Comparison of ENCODE assay signal across 29 cellular contexts in the genomic region with DNA sequence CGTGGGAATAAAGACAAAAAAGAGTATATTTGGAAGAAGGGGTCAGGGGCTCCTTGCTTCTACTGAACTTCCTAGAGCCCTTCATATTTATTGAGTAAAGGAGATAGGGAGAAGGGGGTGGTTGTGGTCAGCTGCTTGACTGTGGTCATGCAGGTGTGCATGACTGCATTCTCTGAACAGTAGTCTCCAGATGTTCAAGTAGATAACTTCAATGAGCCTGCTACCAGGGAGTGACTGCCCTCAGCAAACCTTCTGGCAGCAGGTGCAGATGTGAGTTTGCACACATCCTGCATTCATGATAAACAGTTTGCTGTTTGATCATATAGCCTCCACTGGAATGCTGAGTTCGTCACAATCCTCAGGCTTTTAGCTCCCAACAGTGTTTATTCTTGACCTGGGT. TPM values are rescaled to one million over a fixed set of nuclear protein-coding genes. Genes with fewer than 3 reads are reported as not detected.
"Had no signal": no experiment of that assay in that cellular context is flagged by ENCODE, and none has a peak within 500 bp of the region (broad histone marks: within the 10 kb centered on the region; RNA-seq: fewer than 3 reads in every experiment).

No MANE protein-coding gene starts in this region.

- H3K27ac ChIP-seq: stomach, suprapubic skin, testis, thoracic aorta, thyroid gland, tibial artery, tibial nerve, transverse colon, upper lobe of left lung, upper lobe of right lung, uterus, vagina had no signal

- DNase-seq: stimulated activated CD4-positive, alpha-beta T cell treated with anti-CD3 and anti-CD28 coated beads, Interleukin-2, amount 100 ng/mL, for 48 hours; stimulated activated CD4-positive, alpha-beta T cell treated with anti-CD3 and anti-CD28 coated beads, Interleukin-4, amount 100 ng/mL, for 1 hour; stimulated activated CD4-positive, alpha-beta T cell treated with anti-CD3 and anti-CD28 coated beads, Interleukin-4, amount 100 ng/mL, for 24 hours; stimulated activated CD4-positive, alpha-beta T cell treated with anti-CD3 and anti-CD28 coated beads, Interleukin-4, amount 100 ng/mL, for 4 hours; stimulated activated CD8-positive, alpha-beta memory T cell treated with anti-CD3 and anti-CD28 coated beads, Interleukin-4, amount 100 ng/mL, for 48 hours; stimulated activated naive B cell treated with anti-CD40 and anti-IgM and Interleukin-4, amounts not matched to agents 10 μg/mL and 1 μg/mL and 100 μg/mL, for 72 hours; stimulated activated naive CD4-positive, alpha-beta T cell; stimulated activated naive CD4-positive, alpha-beta T cell treated with Interleukin-2 at 50 U/mL for 16 hours; stimulated activated naive CD8-positive, alpha-beta T cell treated with anti-CD3 and anti-CD28 coated beads, Interleukin-15, amount 100 ng/mL, for 72 hours; stimulated activated naive CD8-positive, alpha-beta T cell treated with anti-CD3 and anti-CD28 coated beads, Interleukin-15, Interleukin-2, amounts not matched to agents 100 U/mL and 50 U/mL, for 24 hours; stomach; substantia nigra; testis; thyroid gland; tibial artery; transverse colon; upper lobe of left lung; upper lobe of right lung; uterus had no signal

- ATAC-seq: stimulated activated effector memory CD8-positive, alpha-beta T cell treated with anti-CD3 and anti-CD28 coated beads, Interleukin-12 subunit alpha, Interleukin-12 subunit beta, amount 100 ng/mL, for 72 hours; stimulated activated memory B cell treated with anti-CD40 and anti-IgM and Interleukin-4, amounts not matched to agents 10 μg/mL and 1 μg/mL and 100 μg/mL, for 72 hours; stimulated activated naive B cell treated with anti-CD40 and anti-IgM and Interleukin-4, amounts not matched to agents 10 μg/mL and 1 μg/mL and 100 μg/mL, for 72 hours; stimulated activated naive CD8-positive, alpha-beta T cell treated with anti-CD3 and anti-CD28 coated beads, Interleukin-15, amount 100 ng/mL, for 72 hours; stimulated activated naive CD8-positive, alpha-beta T cell treated with anti-CD3 and anti-CD28 coated beads, Interleukin-15, Interleukin-2, amounts not matched to agents 100 U/mL and 50 U/mL, for 24 hours; upper lobe of right lung had no signal

- H3K4me1 ChIP-seq: stomach, suprapubic skin, testis, thyroid gland, tibial artery, tibial nerve, transverse colon, upper lobe of left lung, upper lobe of right lung, uterus, vagina had no signal

- H3K27me3 ChIP-seq: stomach, suprapubic skin, testis, thyroid gland, tibial artery, tibial nerve, transverse colon, upper lobe of left lung, upper lobe of right lung, uterus, vagina had no signal

- H3K36me3 ChIP-seq: stomach, suprapubic skin, thoracic aorta, thyroid gland, tibial artery, tibial nerve, transverse colon, upper lobe of left lung, upper lobe of right lung, uterus, vagina had no signal

- H3K4me3 ChIP-seq: stomach, suprapubic skin, testis, thoracic aorta, thyroid gland, tibial artery, tibial nerve, transverse colon, upper lobe of left lung, upper lobe of right lung, uterus, vagina had no signal

- H3K9me3 ChIP-seq: suprapubic skin, testis, thoracic aorta, thyroid gland, tibial artery, tibial nerve, transverse colon, upper lobe of left lung, upper lobe of right lung, uterus, vagina had no signal

RNA-seq across cellular contexts. Expression of a gene that starts 9.5 kb away (rescaled TPM):
- total RNA-seq: stomach, subcutaneous adipose tissue, suprapubic skin, temporal lobe, testis, thoracic aorta, thyroid gland, tibial nerve, transverse colon, upper lobe of left lung, upper lobe of right lung, ureter, urinary bladder, uterus, vagina had no signal
- polyA plus RNA-seq: stomach, urinary bladder had no signal

RNA-seq across cellular contexts. Expression of a gene that starts 10.6 kb away (rescaled TPM):
- total RNA-seq: temporal lobe, ureter, urinary bladder, uterus, vagina had no signal
